12 cellular contexts compared by ENCODE assay signal in genomic region chr17:57092171-57092570, GRCh38. TPM values are rescaled to one million over a fixed set of nuclear protein-coding genes. Genes with fewer than 3 reads are reported as not detected.
DNase-seq lines count a peak whose midpoint lies in the region; ATAC-seq and TF ChIP-seq lines count a peak whose summit lies in the region.
"Had no signal": no experiment of that assay in that cellular context is flagged by ENCODE, and none has a peak within 500 bp of the region (broad histone marks: within the 10 kb centered on the region; RNA-seq: fewer than 3 reads in every experiment).

No MANE protein-coding gene starts in this region.

- peak overlapping the region; percentile 57 for H3K4me2 ChIP-seq in neural progenitor cell

- no peaks in the 10 kb centered on the region for H3K36me3 ChIP-seq in neural progenitor cell

- H3K4me3 Mint-ChIP-seq in chondrocyte (ENCODE audit: unreplicated experiment) (no peak overlapping the region), neural progenitor cell (no peak overlapping the region)
- H3K4me3 Mint-ChIP-seq: activated CD4-positive, alpha-beta T cell treated with anti-CD3 and anti-CD28 coated beads for 36 hours; activated naive CD8-positive, alpha-beta T cell treated with anti-CD3 and anti-CD28 coated beads, Interleukin-2, amount 10 ng/mL, durations not matched to agents 7 days and 5 days; B cell had no signal

- no peak overlapping the region for H3K27ac ChIP-seq in neural progenitor cell

- no peaks in the 10 kb centered on the region for H3K9me3 ChIP-seq in neural progenitor cell (ENCODE audit: low read depth)

- peak overlapping the region; percentile 17 for H3K9ac ChIP-seq in neural progenitor cell

- H3K4me1 ChIP-seq in neural progenitor cell: peaks cover 50% of the 10 kb centered on the region

- H3K27ac Mint-ChIP-seq in chondrocyte (ENCODE audit: unreplicated experiment) (peak overlapping the region; percentile 82), neural progenitor cell (peak overlapping the region; percentile 5)
- H3K27ac Mint-ChIP-seq: activated CD4-positive, alpha-beta T cell treated with anti-CD3 and anti-CD28 coated beads for 36 hours; activated naive CD8-positive, alpha-beta T cell treated with anti-CD3 and anti-CD28 coated beads, Interleukin-2, amount 10 ng/mL, durations not matched to agents 7 days and 5 days; B cell had no signal

- peaks cover 21% of the 10 kb centered on the region for H3F3A ChIP-seq in neural progenitor cell (ENCODE audit: low read depth)

- H3K36me3 Mint-ChIP-seq in chondrocyte (ENCODE audit: low read depth): no peaks in the 10 kb centered on the region
- H3K36me3 Mint-ChIP-seq in neural progenitor cell: no peaks in the 10 kb centered on the region

- peaks cover under 1% of the 10 kb centered on the region for H3K27me3 ChIP-seq in neural progenitor cell

- DNase-seq in AG10803 (ENCODE audit: low read depth): peak; percentile 33
- no peak for DNase-seq in chondrocyte (ENCODE audit: low spot score)
- DNase-seq in neural progenitor cell (ENCODE audit: low spot score): no peak
- no peak for DNase-seq in activated CD8-positive, alpha-beta memory T cell treated with anti-CD3 and anti-CD28 coated beads, Interleukin-2, amount 50 U/mL, for 48 hours
- DNase-seq in 8988T: no peak
- no peak for DNase-seq in medulla oblongata (ENCODE audit: extremely low spot score)
- DNase-seq: activated CD4-positive, alpha-beta T cell treated with anti-CD3 and anti-CD28 coated beads for 36 hours; activated naive CD8-positive, alpha-beta T cell treated with anti-CD3 and anti-CD28 coated beads, Interleukin-2, amount 10 ng/mL, durations not matched to agents 7 days and 5 days; stimulated activated CD4-positive, alpha-beta T cell treated with anti-CD3 and anti-CD28 coated beads, Interleukin-4, amount 100 ng/mL, for 1 hour had no signal

- peak; percentile 30 for ATAC-seq in HG03565 (IDR thresholded peaks at IDR 0.05; ENCODE audit: unreplicated experiment)
- ATAC-seq in HG02623 (IDR thresholded peaks at IDR 0.05; ENCODE audit: unreplicated experiment): no peak
- ATAC-seq: activated CD4-positive, alpha-beta T cell treated with anti-CD3 and anti-CD28 coated beads for 36 hours had no signal

- H2AFZ ChIP-seq in neural progenitor cell (replicated peaks): no peak overlapping the region

- no peak for TF ChIP-seq CTCF in AG10803 (conservative IDR thresholded peaks at IDR 0.05; ENCODE audit: low read length)
- TF ChIP-seq CTCF in chondrocyte (IDR thresholded peaks at IDR 0.05): no peak
- no peak for TF ChIP-seq CTCF in neural progenitor cell (IDR thresholded peaks at IDR 0.05)

- H4K20me1 ChIP-seq in neural progenitor cell (ENCODE audit: low read depth): peaks cover 48% of the 10 kb centered on the region

- H3K4me1 Mint-ChIP-seq in chondrocyte (ENCODE audit: low read depth): peaks cover 20% of the 10 kb centered on the region
- H3K4me1 Mint-ChIP-seq in neural progenitor cell: peaks cover 50% of the 10 kb centered on the region

- H3K4me3 ChIP-seq in AG10803 (ENCODE audit: low read length): no peak overlapping the region
- H3K4me3 ChIP-seq in neural progenitor cell: no peak overlapping the region

- no peaks in the 10 kb centered on the region for H3K9me3 Mint-ChIP-seq in chondrocyte (ENCODE audit: low read depth)
- peaks cover 3% of the 10 kb centered on the region for H3K9me3 Mint-ChIP-seq in neural progenitor cell
- H3K9me3 Mint-ChIP-seq: activated naive CD8-positive, alpha-beta T cell treated with anti-CD3 and anti-CD28 coated beads, Interleukin-2, amount 10 ng/mL, durations not matched to agents 7 days and 5 days had no signal

- H3K27me3 Mint-ChIP-seq in chondrocyte (ENCODE audit: low read depth): no peaks in the 10 kb centered on the region
- no peaks in the 10 kb centered on the region for H3K27me3 Mint-ChIP-seq in neural progenitor cell (ENCODE audit: insufficient read depth, low read depth)
- H3K27me3 Mint-ChIP-seq: activated CD4-positive, alpha-beta T cell treated with anti-CD3 and anti-CD28 coated beads for 36 hours; activated naive CD8-positive, alpha-beta T cell treated with anti-CD3 and anti-CD28 coated beads, Interleukin-2, amount 10 ng/mL, durations not matched to agents 7 days and 5 days; B cell had no signal

- peaks cover 99% of the 10 kb centered on the region for H3K79me2 ChIP-seq in neural progenitor cell (ENCODE audit: low read depth)

RNA-seq across cellular contexts. Expression of gene AKAP1, which starts 7.1 kb away (rescaled TPM):
- total RNA-seq in chondrocyte (11.5 to 14.8 TPM (median 14.2 TPM) in 3 replicates), neural progenitor cell (ENCODE audit: low replicate concordance) (8.8 and 13.4 TPM in 2 replicates)
